8 cellular contexts compared by ENCODE assay signal in the genomic region with DNA sequence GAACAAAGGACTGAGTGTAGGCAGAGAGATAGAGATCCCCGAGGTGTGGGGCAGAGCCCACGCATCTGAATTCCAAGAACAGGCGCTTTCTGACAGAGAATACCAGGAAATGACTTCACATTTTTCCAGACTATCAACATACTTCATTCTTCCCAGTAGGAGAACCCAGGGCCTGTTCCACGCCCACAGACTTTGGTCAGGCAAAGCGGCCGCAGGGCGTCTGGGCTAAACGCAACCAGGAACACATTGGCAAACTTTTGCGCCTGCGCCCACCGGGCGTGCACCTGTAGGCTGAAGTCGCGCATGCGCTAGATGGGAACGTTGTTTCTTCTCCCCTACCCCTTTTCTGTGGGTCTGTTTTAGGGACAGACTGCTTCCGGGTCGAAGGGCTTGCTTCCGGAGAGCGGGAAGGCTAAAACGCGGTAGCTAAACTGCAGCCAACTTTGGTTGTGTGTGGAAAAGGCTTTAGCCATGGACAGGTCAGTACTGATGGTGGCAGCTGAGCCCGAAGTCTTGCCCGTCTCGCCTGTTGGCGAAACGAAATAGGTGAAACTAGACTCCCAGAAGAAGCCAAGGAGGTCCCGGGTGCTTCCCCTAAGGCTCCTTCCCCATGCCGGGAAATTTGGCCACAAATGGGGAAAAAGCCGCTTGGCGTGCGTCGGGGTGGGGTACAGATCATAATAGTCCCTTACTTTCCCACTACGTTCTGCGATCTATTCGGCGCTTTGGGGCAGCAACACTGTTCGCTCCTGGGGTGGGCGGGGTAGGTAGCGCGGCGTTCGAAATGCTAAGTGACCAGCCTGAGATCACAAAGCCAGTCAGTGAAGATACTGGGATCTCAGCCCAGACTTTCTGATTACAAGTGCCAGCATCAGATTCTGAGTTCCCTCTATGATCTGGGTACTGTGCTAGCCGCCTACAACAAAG. TPM values are rescaled to one million over a fixed set of nuclear protein-coding genes. Genes with fewer than 3 reads are reported as not detected.
DNase-seq lines count a peak whose midpoint lies in the region; TF ChIP-seq lines count a peak whose summit lies in the region.

Gene NUP107, plus strand, starts transcription at position 384 of the 927 bp plus-strand sequence. Its CDS starts 88 bp downstream, at position 472.

- TF ChIP-seq CTCF in HFFc6 (IDR thresholded peaks at IDR 0.05) (peak; percentile 46), NB4 (IDR thresholded peaks at IDR 0.05; ENCODE audit: low read depth, low read length) (no peak)

- peak within 1 kb of the TSS; percentile 81 for H3K27ac ChIP-seq in SK-N-MC

- H3K27me3 Mint-ChIP-seq in HFFc6 (ENCODE audit: insufficient read depth) = peaks cover 4% of the 10 kb centered on the region

- H3K4me3 ChIP-seq in NB4 (ENCODE audit: low read depth, low read length) (peak within 1 kb of the TSS; percentile 80), SK-N-MC (peak within 1 kb of the TSS; percentile 96)

- TF ChIP-seq POLR2A in NB4 (IDR thresholded peaks at IDR 0.05; ENCODE audit: extremely low read depth, insufficient read length) = peak; percentile 95

- peaks cover 21% of the 10 kb centered on the region for H3K36me3 ChIP-seq in SK-N-MC (ENCODE audit: insufficient read depth, low read length)

- no peaks in the 10 kb centered on the region for H3K9me3 ChIP-seq in SK-N-MC (ENCODE audit: low read depth, low read length)

- no peaks in the 10 kb centered on the region for H3K36me3 Mint-ChIP-seq in HFFc6 (ENCODE audit: low read depth)

- peak within 1 kb of the TSS; percentile 97 for H3K27ac Mint-ChIP-seq in HFFc6

- peaks cover 26% of the 10 kb centered on the region for H3K4me1 Mint-ChIP-seq in HFFc6 (ENCODE audit: low read depth)

- H3K9me3 Mint-ChIP-seq in HFFc6 = no peaks in the 10 kb centered on the region

- DNase-seq in GM04503 (ENCODE audit: low read depth) = peak; percentile 91
- DNase-seq in HFFc6 = peak; percentile 99
- DNase-seq in NB4 (ENCODE audit: low read depth) = peak; percentile 98
- peak; percentile 93 for DNase-seq in SK-N-MC (ENCODE audit: low read depth, low spot score)
- DNase-seq in activated naive CD4-positive, alpha-beta T cell treated with anti-CD3 and anti-CD28 coated beads, Interleukin-2, amount 50 U/mL, for 16 hours = peak; percentile 97
- DNase-seq in germinal center (ENCODE audit: low spot score) = peak; percentile 97
- peak; percentile 97 for DNase-seq in non-pigmented ciliary epithelial cell (ENCODE audit: low read depth)
- peak; percentile 99 for DNase-seq in superior temporal gyrus (ENCODE audit: extremely low spot score)

- H3K4me3 Mint-ChIP-seq in HFFc6 = peak within 1 kb of the TSS; percentile 97

- H3K9ac ChIP-seq in SK-N-MC (ENCODE audit: insufficient read length) = peak within 1 kb of the TSS; percentile 93

RNA-seq across cellular contexts. Expression of gene NUP107, which starts in this region (rescaled TPM):
- 10 to 100 TPM; 35.0 to 49.9 (median 48.6) TPM for total RNA-seq in HFFc6 (2021; fragmentation: NEBNext Ultra II Directional; extraction: Animal tissue kit (Norgen Biotek cat#: 25700))

Comparison
In these comparisons a context has a peak if more than half of its experiments do, and no peak if none do; other contexts are left out.
1. Peak in every context shown above with its lines: DNase-seq, H3K4me3 ChIP-seq and H3K27ac ChIP-seq.